8 cellular contexts compared by ENCODE assay signal in genomic region chr11:65652511-65653228, GRCh38. TPM values are rescaled to one million over a fixed set of nuclear protein-coding genes. Genes with fewer than 3 reads are reported as not detected.
DNase-seq lines count a peak whose midpoint lies in the region; ATAC-seq and TF ChIP-seq lines count a peak whose summit lies in the region.

No MANE protein-coding gene starts in this region.

- in situ Hi-C loops in GM13977 (cut with MboI; ENCODE audit: low pct_unique_long_range_greater_than_20kb, low sequenced_read_pairs, unreplicated experiment): no loop called here

- DNase-seq in GM13977 (ENCODE audit: low spot score): peak; percentile 99
- DNase-seq in NCI-H146 (lab: John Stamatoyannopoulos, UW): peak; percentile 91
- DNase-seq in T-helper 1 cell: peak; percentile 92 to 96 (median 93)
- peak; percentile 58 for DNase-seq in amniotic stem cell (lab: John Stamatoyannopoulos, UW)
- DNase-seq in left ventricle myocardium inferior: peak; percentile 95
- DNase-seq in psoas muscle: peak; percentile 94 to 97

- peak overlapping the region; percentile 99 for H3K27ac ChIP-seq in left ventricle myocardium inferior (replicated peaks)
- peak overlapping the region; percentile 93 for H3K27ac ChIP-seq in psoas muscle
- H3K27ac ChIP-seq in urinary bladder (ENCODE audit: low read depth): peak overlapping the region; percentile 92

- peaks cover 73% of the 10 kb centered on the region for H3K36me3 ChIP-seq in left ventricle myocardium inferior
- H3K36me3 ChIP-seq in psoas muscle (ENCODE audit: insufficient read depth in 1 of 2, low read depth in 1 of 2): peaks cover 13 to 63% of the 10 kb centered on the region in 2 donors
- no peaks in the 10 kb centered on the region for H3K36me3 ChIP-seq in urinary bladder (ENCODE audit: insufficient read depth)

- H3K27me3 ChIP-seq in left ventricle myocardium inferior (ENCODE audit: low read depth) (no peaks in the 10 kb centered on the region), psoas muscle (ENCODE audit: insufficient read depth in 3 of 3, low read length in 2 of 3) (peaks cover 0 to 2% (median 0%) of the 10 kb centered on the region in 3 donors)

- intact Hi-C loops in left ventricle myocardium inferior (cut with micrococcal nuclease) (no loop called here), psoas muscle (cut with DNase I) (loop anchor here in 1 of 2 donors (5.0 kb wide), 1 partner anchor 110 kb away; no protein-coding TSS in a partner anchor)

- WGBS in psoas muscle, 3 donors: 0 to 1% (median 1%) methylated on average over 57 to 68 of the region's 68 CpGs
- WGBS in urinary bladder: under 1% methylated on average over 68 of the region's 68 CpGs

- H3K9me3 ChIP-seq in left ventricle myocardium inferior (replicated peaks): no peaks in the 10 kb centered on the region
- no peaks in the 10 kb centered on the region for H3K9me3 ChIP-seq in psoas muscle

- H3K4me3 ChIP-seq in left ventricle myocardium inferior: peak overlapping the region; percentile 71
- H3K4me3 ChIP-seq in psoas muscle: peak overlapping the region; percentile 71
- H3K4me3 ChIP-seq in urinary bladder (ENCODE audit: low read depth, low read length): peak overlapping the region; percentile 30

- ATAC-seq in HG02852 (IDR thresholded peaks at IDR 0.05; ENCODE audit: unreplicated experiment) (peak; percentile 75), psoas muscle (peak; percentile 82 to 90 (median 88))

- H3K4me1 ChIP-seq in left ventricle myocardium inferior (peaks cover 68% of the 10 kb centered on the region), psoas muscle (peaks cover 17% of the 10 kb centered on the region), urinary bladder (ENCODE audit: insufficient read depth) (no peaks in the 10 kb centered on the region)

- TF ChIP-seq CTCF in GM13977 (IDR thresholded peaks at IDR 0.05; ENCODE audit: extremely low read depth, insufficient read depth, missing control alignments): no peak
- TF ChIP-seq CTCF in left ventricle myocardium inferior (IDR thresholded peaks at IDR 0.05; ENCODE audit: borderline replicate concordance): no peak
- no peak for TF ChIP-seq CTCF in psoas muscle (IDR thresholded peaks at IDR 0.05)

RNA-seq across cellular contexts. Expression of gene RELA, which starts 10.0 kb away (rescaled TPM):
- total RNA-seq in left ventricle myocardium inferior (33.8 TPM), psoas muscle (10 to 100 TPM; 48.7 to 72.6 (median 65.2) TPM), urinary bladder (18.5 TPM)
- polyA plus RNA-seq in psoas muscle (10 to 100 TPM; 42.1 to 64.9 (median 64.0) TPM), urinary bladder (80.8 TPM)

RNA-seq across cellular contexts. Expression of gene SIPA1, which starts 14.8 kb away (rescaled TPM):
- 21.0 TPM for total RNA-seq in left ventricle myocardium inferior
- total RNA-seq in psoas muscle: 10 to 100 TPM; 10.1 to 15.6 (median 11.3) TPM
- 10 to 100 TPM in 2 of 3 donors, 1 to 10 TPM in 1; 7.9 to 17.4 (median 13.7) TPM for polyA plus RNA-seq in psoas muscle
- total RNA-seq in urinary bladder: 16.0 TPM
- polyA plus RNA-seq in urinary bladder: 54.0 TPM

RNA-seq across cellular contexts. Expression of gene PCNX3, which starts 37.1 kb away (rescaled TPM):
- total RNA-seq in left ventricle myocardium inferior: 11.9 TPM
- total RNA-seq in psoas muscle: 10 to 100 TPM in 1 of 4 donors, 1 to 10 TPM in 3; 8.9 to 10.8 (median 9.7) TPM
- polyA plus RNA-seq in psoas muscle: 10 to 100 TPM in 2 of 3 donors, 1 to 10 TPM in 1; 6.5 to 15.5 (median 11.4) TPM
- 8.3 TPM for total RNA-seq in urinary bladder
- polyA plus RNA-seq in urinary bladder: 25.3 TPM

RNA-seq across cellular contexts. Expression of gene MAP3K11, which starts 38.6 kb away (rescaled TPM):
- total RNA-seq in left ventricle myocardium inferior: 32.4 TPM
- 10 to 100 TPM; 14.5 to 18.8 (median 16.8) TPM for total RNA-seq in psoas muscle
- 10 to 100 TPM in 2 of 3 donors, 1 to 10 TPM in 1; 8.8 to 13.9 (median 10.7) TPM for polyA plus RNA-seq in psoas muscle
- 20.6 TPM for total RNA-seq in urinary bladder
- polyA plus RNA-seq in urinary bladder: 39.7 TPM

RNA-seq across cellular contexts. Expression of gene KCNK7, which starts 57.1 kb away (rescaled TPM):
- 0.85 TPM for total RNA-seq in left ventricle myocardium inferior
- total RNA-seq in psoas muscle: under 1 TPM in 3 of 4 donors, not detected in 1; 0.19 to 0.56 (median 0.27) TPM
- polyA plus RNA-seq in psoas muscle: 1 to 10 TPM in 1 of 3 donors, under 1 TPM in 2; 0.22 to 1.4 (median 0.99) TPM
- 0.63 TPM for total RNA-seq in urinary bladder
- 1.2 TPM for polyA plus RNA-seq in urinary bladder

Comparison
In these comparisons a context has a peak if more than half of its experiments do, and no peak if none do; other contexts are left out.
1. Peak in every context shown above with its lines: DNase-seq, ATAC-seq, H3K4me3 ChIP-seq and H3K27ac ChIP-seq.